27 cellular contexts compared by ENCODE assay signal in genomic region chr2:119755906-119756305, GRCh38.
"Had no signal": no experiment of that assay in that cellular context is flagged by ENCODE, and none has a peak within 500 bp of the region (broad histone marks: within the 10 kb centered on the region; RNA-seq: fewer than 3 reads in every experiment).

No MANE protein-coding gene starts in this region.

- H3K4me1 ChIP-seq: Peyer's patch had no signal

- H3K9me3 ChIP-seq: Peyer's patch had no signal

- H3K4me3 ChIP-seq: Peyer's patch had no signal

- H3K4me3 Mint-ChIP-seq: activated CD8-positive, alpha-beta T cell treated with anti-CD3 and anti-CD28 coated beads, Interleukin-2, amount 10 ng/mL, durations not matched to agents 7 days and 5 days; activated naive CD4-positive, alpha-beta T cell treated with anti-CD3 and anti-CD28 coated beads for 36 hours; activated naive CD8-positive, alpha-beta T cell; activated T-cell treated with anti-CD3 and anti-CD28 coated beads, Interleukin-2, amount 50 U/mL, for 24 hours; T-helper 1 cell treated with Interleukin-12 subunit alpha and Interleukin-12 subunit beta and Interleukin-4 antibody, amounts not matched to agents 30 μg/mL and 1 μg/mL, for 36 hours; WTC11 had no signal

- DNase-seq: activated CD4-positive, alpha-beta T cell treated with anti-CD3 and anti-CD28 coated beads for 48 hours; activated CD4-positive, alpha-beta T cell treated with anti-CD3 and anti-CD28 coated beads, Interleukin-2, amount 50 U/mL, for 4 hours; activated CD4-positive, CD25-positive, alpha-beta regulatory T cell treated with anti-CD3 and anti-CD28 coated beads, Interleukin-2, amount 50 U/mL, for 72 hours; activated CD8-positive, alpha-beta T cell treated with anti-CD3 and anti-CD28 coated beads, Interleukin-2, amount 10 ng/mL, durations not matched to agents 7 days and 5 days; activated gamma-delta T cell; activated naive CD4-positive, alpha-beta T cell treated with anti-CD3 and anti-CD28 coated beads for 36 hours; activated T-cell treated with anti-CD3 and anti-CD28 coated beads, Interleukin-2, amount 50 U/mL, for 24 hours; amygdala; brain microvascular endothelial cell; central memory CD4-positive, alpha-beta T cell; Kasumi-1; KBM-7; NCI-H1092; NCI-H1417; NCI-H1930; NCI-H2171; NCI-H2227 treated with DMSO at 0.1 percent for 48 hours; NCI-H446 treated with DMSO at 0.1 percent for 48 hours; NCI-H524 treated with DMSO at 0.1 percent for 48 hours; NCI-H748 treated with DMSO at 0.1 percent for 48 hours; NK-92 treated with Interleukin-12 subunit alpha and Interleukin-12 subunit beta, amount 100 ng/mL, for 24 hours; Peyer's patch; SHP77 had no signal

- H3K36me3 ChIP-seq: brain microvascular endothelial cell, Peyer's patch had no signal

- H3K27ac Mint-ChIP-seq: activated CD8-positive, alpha-beta T cell treated with anti-CD3 and anti-CD28 coated beads, Interleukin-2, amount 10 ng/mL, durations not matched to agents 7 days and 5 days; activated naive CD4-positive, alpha-beta T cell treated with anti-CD3 and anti-CD28 coated beads for 36 hours; activated naive CD8-positive, alpha-beta T cell; T-helper 1 cell treated with Interleukin-12 subunit alpha and Interleukin-12 subunit beta and Interleukin-4 antibody, amounts not matched to agents 30 μg/mL and 1 μg/mL, for 36 hours; WTC11 had no signal

- H3K27me3 Mint-ChIP-seq: activated naive CD8-positive, alpha-beta T cell; activated T-cell treated with anti-CD3 and anti-CD28 coated beads, Interleukin-2, amount 50 U/mL, for 24 hours; activated T-helper 17 cell treated with anti-CD3 and anti-CD28 coated beads, Interleukin-2, amount 50 U/mL, for 72 hours had no signal

- H3K27ac ChIP-seq: brain microvascular endothelial cell, Peyer's patch had no signal

- H3K9me3 Mint-ChIP-seq: activated naive CD4-positive, alpha-beta T cell treated with anti-CD3 and anti-CD28 coated beads for 36 hours; activated T-cell treated with anti-CD3 and anti-CD28 coated beads, Interleukin-2, amount 50 U/mL, for 24 hours; activated T-helper 17 cell treated with anti-CD3 and anti-CD28 coated beads, Interleukin-2, amount 50 U/mL, for 72 hours; T-helper 1 cell treated with Interleukin-12 subunit alpha and Interleukin-12 subunit beta and Interleukin-4 antibody, amounts not matched to agents 30 μg/mL and 1 μg/mL, for 36 hours had no signal

- H3K27me3 ChIP-seq: brain microvascular endothelial cell, Peyer's patch had no signal

- ATAC-seq: activated CD8-positive, alpha-beta T cell treated with anti-CD3 and anti-CD28 coated beads, Interleukin-2, amount 10 ng/mL, durations not matched to agents 7 days and 5 days; WTC11 had no signal
